ENCODE assay signal across 8 cellular contexts in the genomic region with DNA sequence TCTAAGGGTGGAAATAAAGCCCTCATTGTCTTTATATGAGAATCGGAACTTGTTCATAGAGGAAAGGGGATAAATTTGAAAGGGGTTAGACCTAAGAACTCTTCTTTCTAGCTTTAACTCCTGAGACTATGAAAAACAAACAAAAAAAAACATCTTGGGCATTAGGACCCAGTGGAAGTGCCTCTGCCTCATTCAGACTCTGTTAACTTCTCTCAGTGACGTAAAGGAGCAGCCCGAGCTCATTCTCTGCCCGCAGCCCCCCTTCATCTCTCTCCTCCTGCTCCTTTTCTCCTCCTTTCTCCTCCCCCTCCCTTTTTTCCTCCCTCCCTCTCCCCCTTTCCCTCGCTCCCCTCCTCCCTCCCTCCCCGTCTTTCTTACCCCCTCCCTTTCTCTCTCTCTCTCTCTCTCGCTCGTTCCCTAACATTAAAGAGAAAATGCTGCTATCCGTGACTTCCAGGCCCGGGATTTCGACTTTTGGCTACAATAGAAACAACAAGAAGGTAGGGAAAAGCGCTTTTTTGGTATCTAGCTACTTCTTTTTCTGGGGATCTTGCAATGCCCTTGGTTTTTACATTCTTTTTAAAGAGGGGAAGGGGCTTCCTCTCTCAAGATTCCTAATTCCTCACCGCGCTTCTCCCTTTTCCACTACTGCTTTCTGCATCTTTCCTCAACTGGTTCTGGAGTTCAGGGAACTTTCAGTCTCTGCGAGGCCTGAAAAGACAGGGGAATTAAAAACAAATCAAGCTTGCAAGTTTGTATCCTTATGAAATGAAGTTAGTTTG. TPM values are rescaled to one million over a fixed set of nuclear protein-coding genes. Genes with fewer than 3 reads are reported as not detected.
A peak's percentile ranks its signal among the peaks of the same experiment; 100 is the strongest.
DNase-seq lines count a peak whose midpoint lies in the region; ATAC-seq and TF ChIP-seq lines count a peak whose summit lies in the region.

A gene with protein sequence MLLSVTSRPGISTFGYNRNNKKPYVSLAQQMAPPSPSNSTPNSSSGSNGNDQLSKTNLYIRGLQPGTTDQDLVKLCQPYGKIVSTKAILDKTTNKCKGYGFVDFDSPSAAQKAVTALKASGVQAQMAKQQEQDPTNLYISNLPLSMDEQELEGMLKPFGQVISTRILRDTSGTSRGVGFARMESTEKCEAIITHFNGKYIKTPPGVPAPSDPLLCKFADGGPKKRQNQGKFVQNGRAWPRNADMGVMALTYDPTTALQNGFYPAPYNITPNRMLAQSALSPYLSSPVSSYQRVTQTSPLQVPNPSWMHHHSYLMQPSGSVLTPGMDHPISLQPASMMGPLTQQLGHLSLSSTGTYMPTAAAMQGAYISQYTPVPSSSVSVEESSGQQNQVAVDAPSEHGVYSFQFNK (plus strand): TSS at position 231 of the 782 bp plus-strand sequence. CDS start 204 bp downstream, at position 435.

- ATAC-seq in GM19023 (IDR thresholded peaks at IDR 0.05; ENCODE audit: unreplicated experiment), result no peak

- H3K4me1 Mint-ChIP-seq in HFFc6 (ENCODE audit: low read depth) (peaks cover 55% of the 10 kb centered on the region), endothelial cell (ENCODE audit: unreplicated experiment) (peaks cover 34% of the 10 kb centered on the region)

- peak within 1 kb of the TSS; percentile 72 for H3K27ac Mint-ChIP-seq in HFFc6
- H3K27ac Mint-ChIP-seq in endothelial cell (ENCODE audit: unreplicated experiment), result peak within 1 kb of the TSS; percentile 97

- peak within 1 kb of the TSS; percentile 92 for H3K4me3 Mint-ChIP-seq in HFFc6
- H3K4me3 Mint-ChIP-seq in endothelial cell (ENCODE audit: unreplicated experiment), result peak within 1 kb of the TSS; percentile 96

- H3K27me3 Mint-ChIP-seq in HFFc6 (ENCODE audit: insufficient read depth), result no peaks in the 10 kb centered on the region
- peaks cover 4% of the 10 kb centered on the region for H3K27me3 Mint-ChIP-seq in endothelial cell (ENCODE audit: unreplicated experiment)

- TF ChIP-seq CTCF in HFFc6 (IDR thresholded peaks at IDR 0.05), result no peak
- no peak for TF ChIP-seq CTCF in endothelial cell (IDR thresholded peaks at IDR 0.05; ENCODE audit: unreplicated experiment)

- H3K9me3 Mint-ChIP-seq in HFFc6 (no peaks in the 10 kb centered on the region), endothelial cell (ENCODE audit: unreplicated experiment) (no peaks in the 10 kb centered on the region)

- H3K36me3 Mint-ChIP-seq in HFFc6 (ENCODE audit: low read depth), result peaks cover 8% of the 10 kb centered on the region; the same call in 1 of the 2 replicates
- no peaks in the 10 kb centered on the region for H3K36me3 Mint-ChIP-seq in endothelial cell (ENCODE audit: low read depth, unreplicated experiment)

- DNase-seq in CMK (ENCODE audit: low read depth) (peak; percentile 12), HFFc6 (peak; percentile 91), NCI-H748 (lab: John Stamatoyannopoulos, UW; ENCODE audit: unreplicated experiment) (peak; percentile 44), endothelial cell (ENCODE audit: low spot score) (peak; percentile 50), medulla oblongata (ENCODE audit: extremely low spot score) (peak; percentile 91)
- DNase-seq in activated CD8-positive, alpha-beta memory T cell treated with anti-CD3 and anti-CD28 coated beads for 4 hours (ENCODE audit: low read depth in 2 of 2), result peak; percentile 5 to 12
- peak; percentile 37 for DNase-seq in stimulated activated CD8-positive, alpha-beta memory T cell treated with anti-CD3 and anti-CD28 coated beads, Interleukin-4, amount 100 ng/mL, for 48 hours

RNA-seq across cellular contexts. Expression of the gene that starts here (rescaled TPM):
- total RNA-seq in HFFc6 (2021; fragmentation: NEBNext Ultra II Directional; extraction: Animal tissue kit (Norgen Biotek cat#: 25700)), result 10 to 100 TPM; 77.0 to 83.2 (median 81.7) TPM
- 122 TPM for total RNA-seq in endothelial cell (ENCODE audit: unreplicated experiment)

Comparison
In these comparisons a context has a peak if more than half of its experiments do, and no peak if none do; other contexts are left out.
1. DNase-seq: peak in every context shown above with its lines; median percentile 91 in HFFc6; 91 in medulla oblongata; 50 in endothelial cell; 44 in NCI-H748; 37 in stimulated activated CD8-positive, alpha-beta memory T cell treated with anti-CD3 and anti-CD28 coated beads, Interleukin-4, amount 100 ng/mL, for 48 hours; 12 in CMK; 8 in activated CD8-positive, alpha-beta memory T cell treated with anti-CD3 and anti-CD28 coated beads for 4 hours.